Comparison of ENCODE assay signal across 15 cellular contexts in genomic region chr9:7405924-7406604, GRCh38.
DNase-seq lines count a peak whose midpoint lies in the region; ATAC-seq lines count a peak whose summit lies in the region.
"Had no signal": no experiment of that assay in that cellular context is flagged by ENCODE, and none has a peak within 500 bp of the region (broad histone marks: within the 10 kb centered on the region; RNA-seq: fewer than 3 reads in every experiment).

No MANE protein-coding gene starts in this region.

- peaks cover 7% of the 10 kb centered on the region for H3K27me3 Mint-ChIP-seq in activated CD4-positive, alpha-beta T cell treated with anti-CD3 and anti-CD28 coated beads, Interleukin-2, amount 10 ng/mL, durations not matched to agents 7 days and 5 days

- CTCF ChIA-PET in activated CD4-positive, alpha-beta T cell treated with anti-CD3 and anti-CD28 coated beads, Interleukin-2, amount 10 ng/mL, durations not matched to agents 7 days and 5 days (lab: Charles Lee), result no interaction called here

- H3K27ac Mint-ChIP-seq in activated CD4-positive, alpha-beta T cell treated with anti-CD3 and anti-CD28 coated beads, Interleukin-2, amount 10 ng/mL, durations not matched to agents 7 days and 5 days, result no peak overlapping the region
- H3K27ac Mint-ChIP-seq: memory B cell, progenitor cell of endocrine pancreas had no signal

- no peaks in the 10 kb centered on the region for H3K9me3 Mint-ChIP-seq in activated CD4-positive, alpha-beta T cell treated with anti-CD3 and anti-CD28 coated beads, Interleukin-2, amount 10 ng/mL, durations not matched to agents 7 days and 5 days
- H3K9me3 Mint-ChIP-seq: memory B cell had no signal

- peaks cover 6% of the 10 kb centered on the region for H3K4me1 Mint-ChIP-seq in activated CD4-positive, alpha-beta T cell treated with anti-CD3 and anti-CD28 coated beads, Interleukin-2, amount 10 ng/mL, durations not matched to agents 7 days and 5 days

- peak; percentile 42 for DNase-seq in medulla oblongata (ENCODE audit: extremely low spot score)
- no peak for DNase-seq in NCI-H1694 treated with DMSO at 0.1 percent for 48 hours (lab: John Stamatoyannopoulos, UW)
- DNase-seq in activated CD4-positive, alpha-beta T cell treated with anti-CD3 and anti-CD28 coated beads, Interleukin-2, amount 10 ng/mL, durations not matched to agents 7 days and 5 days, result no peak
- DNase-seq in NOMO-1 (lab: John Stamatoyannopoulos, UW; ENCODE audit: unreplicated experiment in 2 of 2), result no peak
- DNase-seq: activated CD8-positive, alpha-beta memory T cell treated with anti-CD3 and anti-CD28 coated beads for 24 hours; anterior cingulate cortex; Calu3; NCI-H82; tibial artery had no signal

- H3K4me3 Mint-ChIP-seq in activated CD4-positive, alpha-beta T cell treated with anti-CD3 and anti-CD28 coated beads, Interleukin-2, amount 10 ng/mL, durations not matched to agents 7 days and 5 days, result no peak overlapping the region
- H3K4me3 Mint-ChIP-seq: memory B cell had no signal

- ATAC-seq in GM19023 (IDR thresholded peaks at IDR 0.05; ENCODE audit: unreplicated experiment) (peak; percentile 64), GM21717 (IDR thresholded peaks at IDR 0.05; ENCODE audit: unreplicated experiment) (peak; percentile 80), HG03139 (IDR thresholded peaks at IDR 0.05; ENCODE audit: unreplicated experiment) (peak; percentile 64)
- ATAC-seq: SK-N-SH treated with all-trans-retinoic acid at 6 μM for 48 hours had no signal

- POLR2A ChIA-PET in activated CD4-positive, alpha-beta T cell treated with anti-CD3 and anti-CD28 coated beads, Interleukin-2, amount 10 ng/mL, durations not matched to agents 7 days and 5 days (lab: Charles Lee), result no interaction called here

- no peaks in the 10 kb centered on the region for H3K36me3 Mint-ChIP-seq in activated CD4-positive, alpha-beta T cell treated with anti-CD3 and anti-CD28 coated beads, Interleukin-2, amount 10 ng/mL, durations not matched to agents 7 days and 5 days (ENCODE audit: low read depth)
- H3K36me3 Mint-ChIP-seq: memory B cell had no signal
